1 cellular context compared by ENCODE assay signal in genomic region chr7:26202019-26202985, GRCh38.
TF ChIP-seq lines count a peak whose summit lies in the region.

No MANE protein-coding gene starts in this region.

TF ChIP-seq in HEK293, 187 proteins besides CTCF, POLR2A, EP300 and RAD21 (continued from another document):
- TF ChIP-seq, protein P1, sequence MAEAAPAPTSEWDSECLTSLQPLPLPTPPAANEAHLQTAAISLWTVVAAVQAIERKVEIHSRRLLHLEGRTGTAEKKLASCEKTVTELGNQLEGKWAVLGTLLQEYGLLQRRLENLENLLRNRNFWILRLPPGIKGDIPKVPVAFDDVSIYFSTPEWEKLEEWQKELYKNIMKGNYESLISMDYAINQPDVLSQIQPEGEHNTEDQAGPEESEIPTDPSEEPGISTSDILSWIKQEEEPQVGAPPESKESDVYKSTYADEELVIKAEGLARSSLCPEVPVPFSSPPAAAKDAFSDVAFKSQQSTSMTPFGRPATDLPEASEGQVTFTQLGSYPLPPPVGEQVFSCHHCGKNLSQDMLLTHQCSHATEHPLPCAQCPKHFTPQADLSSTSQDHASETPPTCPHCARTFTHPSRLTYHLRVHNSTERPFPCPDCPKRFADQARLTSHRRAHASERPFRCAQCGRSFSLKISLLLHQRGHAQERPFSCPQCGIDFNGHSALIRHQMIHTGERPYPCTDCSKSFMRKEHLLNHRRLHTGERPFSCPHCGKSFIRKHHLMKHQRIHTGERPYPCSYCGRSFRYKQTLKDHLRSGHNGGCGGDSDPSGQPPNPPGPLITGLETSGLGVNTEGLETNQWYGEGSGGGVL (tag by site-specific recombination; IDR thresholded peaks at IDR 0.05), result peak; percentile 86
- TF ChIP-seq ELK4 (IDR thresholded peaks at IDR 0.05; ENCODE audit: borderline replicate concordance, low read depth, low read length), result no peak
TF ChIP-seq in HEK293: peak in this region for 6.
